Comparison of ENCODE assay signal across 30 cellular contexts in the genomic region with DNA sequence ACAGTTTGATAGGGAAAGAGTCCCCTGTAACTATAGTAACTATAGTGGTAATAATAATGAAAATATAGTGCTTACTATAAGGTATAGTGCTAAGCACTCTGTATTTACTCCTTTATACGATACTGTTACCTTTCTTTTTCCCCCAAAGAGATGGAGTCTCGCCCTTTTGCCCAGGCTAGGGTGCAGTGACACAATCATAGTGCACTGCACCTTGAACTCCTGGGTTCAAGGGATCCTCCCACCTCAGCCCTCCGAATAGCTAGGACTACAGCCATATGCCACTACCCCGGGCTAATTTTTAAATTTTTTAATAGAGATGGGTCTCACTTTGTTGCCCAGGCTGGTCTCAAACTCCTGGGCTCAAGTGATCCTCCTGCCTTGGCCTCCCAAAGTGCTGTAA.
"Had no signal": no experiment of that assay in that cellular context is flagged by ENCODE, and none has a peak within 500 bp of the region (broad histone marks: within the 10 kb centered on the region; RNA-seq: fewer than 3 reads in every experiment).

No MANE protein-coding gene starts in this region.

- FAIRE-seq: urothelium cell line had no signal

- H3K36me3 ChIP-seq: neutrophil, ovary, right lobe of liver, sigmoid colon, stomach, thoracic aorta, thyroid gland, tibial nerve, upper lobe of left lung, vagina had no signal

- H3K27me3 ChIP-seq: neutrophil, ovary, right lobe of liver, sigmoid colon, stomach, thyroid gland, tibial nerve, upper lobe of left lung, vagina had no signal

- ATAC-seq: natural killer cell treated with Interleukin-12 subunit alpha and Interleukin-12 subunit beta and Interleukin-15 and Interleukin-18, amount 100 ng/mL, for 72 hours; psoas muscle; right cardiac atrium; stimulated activated effector memory CD8-positive, alpha-beta T cell treated with anti-CD3 and anti-CD28 coated beads, Interleukin-12 subunit alpha, Interleukin-12 subunit beta, amount 100 ng/mL, for 72 hours; stimulated activated naive B cell treated with anti-CD40 and anti-IgM and Interleukin-4, amounts not matched to agents 10 μg/mL and 1 μg/mL and 100 μg/mL, for 72 hours had no signal

- DNase-seq: nephron progenitor cell; occipital lobe; ovary; posterior cingulate gyrus; psoas muscle; right cardiac atrium; right lobe of liver; sigmoid colon; small intestine; stimulated activated CD4-positive, alpha-beta T cell treated with anti-CD3 and anti-CD28 coated beads, Interleukin-15, amount 100 ng/mL, for 24 hours; stimulated activated CD4-positive, alpha-beta T cell treated with anti-CD3 and anti-CD28 coated beads, Interleukin-2, amount 100 ng/mL, for 24 hours; stimulated activated CD4-positive, alpha-beta T cell treated with anti-CD3 and anti-CD28 coated beads, Interleukin-2, amount 100 ng/mL, for 48 hours; stimulated activated CD4-positive, alpha-beta T cell treated with anti-CD3 and anti-CD28 coated beads, Interleukin-4, amount 100 ng/mL, for 24 hours; stimulated activated naive B cell treated with anti-CD40 and anti-IgM and Interleukin-4, amounts not matched to agents 10 μg/mL and 1 μg/mL and 100 μg/mL, for 72 hours; stimulated activated naive CD4-positive, alpha-beta T cell treated with Interleukin-2 at 50 U/mL for 16 hours; stomach; thyroid gland; trophoblast cell; upper lobe of left lung had no signal

- H2AFZ ChIP-seq: parathyroid adenoma had no signal

- H3K27ac ChIP-seq: neutrophil, ovary, parathyroid adenoma, psoas muscle, right lobe of liver, sigmoid colon, stomach, thoracic aorta, thyroid gland, tibial nerve, upper lobe of left lung, vagina had no signal

- H3K9ac ChIP-seq: parathyroid adenoma had no signal

- H3K27ac Mint-ChIP-seq: natural killer cell treated with Interleukin-12 subunit alpha and Interleukin-12 subunit beta and Interleukin-15 and Interleukin-18, amount 100 ng/mL, for 72 hours; nephron progenitor cell; progenitor cell of endocrine pancreas; stimulated activated effector memory CD8-positive, alpha-beta T cell treated with anti-CD3 and anti-CD28 coated beads, Interleukin-12 subunit alpha, Interleukin-12 subunit beta, amount 100 ng/mL, for 72 hours; stimulated activated naive B cell treated with anti-CD40 and anti-IgM and Interleukin-4, amounts not matched to agents 10 μg/mL and 1 μg/mL and 100 μg/mL, for 72 hours; stimulated activated naive CD8-positive, alpha-beta T cell treated with anti-CD3 and anti-CD28 coated beads, Interleukin-15, Interleukin-2, amounts not matched to agents 100 ng/mL and 50 ng/mL, for 24 hours had no signal

- H3K9me3 ChIP-seq: neutrophil, ovary, psoas muscle, right lobe of liver, sigmoid colon, stomach, thoracic aorta, thyroid gland, tibial nerve, upper lobe of left lung, vagina had no signal

- H3K4me3 ChIP-seq: ovary, psoas muscle, right lobe of liver, sigmoid colon, stomach, thoracic aorta, thyroid gland, tibial nerve, upper lobe of left lung, vagina had no signal

- H3K36me3 Mint-ChIP-seq: natural killer cell treated with Interleukin-12 subunit alpha and Interleukin-12 subunit beta and Interleukin-15 and Interleukin-18, amount 100 ng/mL, for 72 hours had no signal

- H3K4me3 Mint-ChIP-seq: natural killer cell treated with Interleukin-12 subunit alpha and Interleukin-12 subunit beta and Interleukin-15 and Interleukin-18, amount 100 ng/mL, for 72 hours; nephron progenitor cell; neural crest cell; stimulated activated effector memory CD8-positive, alpha-beta T cell treated with anti-CD3 and anti-CD28 coated beads, Interleukin-12 subunit alpha, Interleukin-12 subunit beta, amount 100 ng/mL, for 72 hours; stimulated activated naive B cell treated with anti-CD40 and anti-IgM and Interleukin-4, amounts not matched to agents 10 μg/mL and 1 μg/mL and 100 μg/mL, for 72 hours; stimulated activated naive CD8-positive, alpha-beta T cell treated with anti-CD3 and anti-CD28 coated beads, Interleukin-15, Interleukin-2, amounts not matched to agents 100 ng/mL and 50 ng/mL, for 24 hours had no signal

- H3K9me3 Mint-ChIP-seq: natural killer cell treated with Interleukin-12 subunit alpha and Interleukin-12 subunit beta and Interleukin-15 and Interleukin-18, amount 100 ng/mL, for 72 hours; neural crest cell; stimulated activated effector memory CD8-positive, alpha-beta T cell treated with anti-CD3 and anti-CD28 coated beads, Interleukin-12 subunit alpha, Interleukin-12 subunit beta, amount 100 ng/mL, for 72 hours had no signal

- H3K4me1 ChIP-seq: parathyroid adenoma, psoas muscle had no signal

- H3K27me3 Mint-ChIP-seq: natural killer cell treated with Interleukin-12 subunit alpha and Interleukin-12 subunit beta and Interleukin-15 and Interleukin-18, amount 100 ng/mL, for 72 hours; progenitor cell of endocrine pancreas; stimulated activated naive B cell treated with anti-CD40 and anti-IgM and Interleukin-4, amounts not matched to agents 10 μg/mL and 1 μg/mL and 100 μg/mL, for 72 hours; stimulated activated naive CD8-positive, alpha-beta T cell treated with anti-CD3 and anti-CD28 coated beads, Interleukin-15, Interleukin-2, amounts not matched to agents 100 ng/mL and 50 ng/mL, for 24 hours had no signal
